ENCODE assay signal across 17 cellular contexts in the genomic region with DNA sequence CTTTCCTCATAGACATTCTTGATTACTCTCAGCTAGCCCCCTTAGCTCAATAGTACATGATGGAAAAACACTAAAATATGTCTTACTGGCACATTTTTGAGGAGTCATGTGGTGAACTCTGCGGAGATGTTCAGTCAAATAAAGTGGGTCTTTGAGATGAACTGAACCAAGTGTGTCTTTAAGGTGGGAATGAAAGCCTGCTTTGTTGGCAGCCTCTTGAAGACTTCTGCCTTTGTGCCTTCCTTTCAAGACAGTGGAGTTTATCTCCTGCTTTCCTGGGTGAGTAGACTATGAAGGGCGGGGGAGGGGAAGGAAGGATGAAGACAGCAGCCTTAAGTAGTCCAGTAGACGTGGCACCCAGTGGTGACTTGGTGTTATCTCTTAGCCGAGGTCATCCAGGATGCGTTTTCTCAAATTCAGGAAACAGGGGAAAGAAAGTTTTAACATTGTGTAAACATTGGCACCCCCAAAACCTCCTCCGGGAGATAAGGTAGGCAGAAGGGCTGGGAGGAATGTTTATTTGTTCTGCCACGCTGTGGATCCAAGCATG.
"Had no signal": no experiment of that assay in that cellular context is flagged by ENCODE, and none has a peak within 500 bp of the region (broad histone marks: within the 10 kb centered on the region; RNA-seq: fewer than 3 reads in every experiment).

No MANE protein-coding gene starts in this region.

- H3K9me3 Mint-ChIP-seq: activated naive CD4-positive, alpha-beta T cell treated with anti-CD3 and anti-CD28 coated beads for 36 hours; activated naive CD8-positive, alpha-beta T cell treated with anti-CD3 and anti-CD28 coated beads, Interleukin-2, amount 50 U/mL, for 24 hours; activated T-helper 17 cell treated with anti-CD3 and anti-CD28 coated beads, Interleukin-2, amount 50 U/mL, for 72 hours; endodermal cell; naive B cell; stimulated activated effector memory CD8-positive, alpha-beta T cell treated with anti-CD3 and anti-CD28 coated beads, Interleukin-12 subunit alpha, Interleukin-12 subunit beta, amount 100 ng/mL, for 72 hours had no signal

- H3K4me3 Mint-ChIP-seq: activated naive CD4-positive, alpha-beta T cell treated with anti-CD3 and anti-CD28 coated beads for 36 hours; activated naive CD8-positive, alpha-beta T cell treated with anti-CD3 and anti-CD28 coated beads, Interleukin-2, amount 50 U/mL, for 24 hours; activated T-helper 17 cell treated with anti-CD3 and anti-CD28 coated beads, Interleukin-2, amount 50 U/mL, for 72 hours; endodermal cell; naive B cell; stimulated activated effector memory CD8-positive, alpha-beta T cell treated with anti-CD3 and anti-CD28 coated beads, Interleukin-12 subunit alpha, Interleukin-12 subunit beta, amount 100 ng/mL, for 72 hours had no signal

- H3K4me1 Mint-ChIP-seq: activated T-helper 17 cell treated with anti-CD3 and anti-CD28 coated beads, Interleukin-2, amount 50 U/mL, for 72 hours; naive B cell had no signal

- H3K27me3 ChIP-seq: ascending aorta, breast epithelium, dorsolateral prefrontal cortex had no signal

- DNase-seq: activated CD4-positive, alpha-beta T cell treated with anti-CD3 and anti-CD28 coated beads, Interleukin-2, amount 50 U/mL, for 1 hour; activated CD8-positive, alpha-beta memory T cell treated with anti-CD3 and anti-CD28 coated beads for 24 hours; activated naive CD4-positive, alpha-beta T cell treated with anti-CD3 and anti-CD28 coated beads for 36 hours; activated naive CD8-positive, alpha-beta T cell treated with anti-CD3 and anti-CD28 coated beads, Interleukin-2, amount 50 U/mL, for 24 hours; dorsolateral prefrontal cortex; endodermal cell; erythroblast; islet precursor cell; naive B cell; posterior cingulate gyrus; retina had no signal

- H3K4me1 ChIP-seq: ascending aorta had no signal

- ATAC-seq: activated CD4-positive, CD25-positive, alpha-beta regulatory T cell treated with anti-CD3 and anti-CD28 coated beads, Interleukin-2, amount 50 U/mL, for 24 hours; activated naive CD8-positive, alpha-beta T cell treated with anti-CD3 and anti-CD28 coated beads, Interleukin-2, amount 50 U/mL, for 24 hours; activated T-helper 17 cell treated with anti-CD3 and anti-CD28 coated beads, Interleukin-2, amount 50 U/mL, for 72 hours; stimulated activated effector memory CD8-positive, alpha-beta T cell treated with anti-CD3 and anti-CD28 coated beads, Interleukin-12 subunit alpha, Interleukin-12 subunit beta, amount 100 ng/mL, for 72 hours had no signal

- H3K4me3 ChIP-seq: ascending aorta, breast epithelium, dorsolateral prefrontal cortex, lung had no signal

- H3K27ac ChIP-seq: ascending aorta, breast epithelium had no signal

- H3K36me3 Mint-ChIP-seq: stimulated activated effector memory CD8-positive, alpha-beta T cell treated with anti-CD3 and anti-CD28 coated beads, Interleukin-12 subunit alpha, Interleukin-12 subunit beta, amount 100 ng/mL, for 72 hours had no signal

- H3K27me3 Mint-ChIP-seq: activated naive CD8-positive, alpha-beta T cell treated with anti-CD3 and anti-CD28 coated beads, Interleukin-2, amount 50 U/mL, for 24 hours; activated T-helper 17 cell treated with anti-CD3 and anti-CD28 coated beads, Interleukin-2, amount 50 U/mL, for 72 hours; naive B cell had no signal

- H3K36me3 ChIP-seq: ascending aorta, breast epithelium had no signal

- H3K9me3 ChIP-seq: ascending aorta, breast epithelium had no signal

- H3K27ac Mint-ChIP-seq: activated naive CD4-positive, alpha-beta T cell treated with anti-CD3 and anti-CD28 coated beads for 36 hours; activated naive CD8-positive, alpha-beta T cell treated with anti-CD3 and anti-CD28 coated beads, Interleukin-2, amount 50 U/mL, for 24 hours; activated T-helper 17 cell treated with anti-CD3 and anti-CD28 coated beads, Interleukin-2, amount 50 U/mL, for 72 hours; endodermal cell; stimulated activated effector memory CD8-positive, alpha-beta T cell treated with anti-CD3 and anti-CD28 coated beads, Interleukin-12 subunit alpha, Interleukin-12 subunit beta, amount 100 ng/mL, for 72 hours had no signal
